ENCODE assay signal across 10 cellular contexts in genomic region chr1:51313961-51314777, GRCh38. TPM values are rescaled to one million over a fixed set of nuclear protein-coding genes. Genes with fewer than 3 reads are reported as not detected.
DNase-seq lines count a peak whose midpoint lies in the region; ATAC-seq, FAIRE-seq and TF ChIP-seq lines count a peak whose summit lies in the region.
"Had no signal": no experiment of that assay in that cellular context is flagged by ENCODE, and none has a peak within 500 bp of the region (broad histone marks: within the 10 kb centered on the region; RNA-seq: fewer than 3 reads in every experiment).

No MANE protein-coding gene starts in this region.

- FAIRE-seq in GM12891 (lab: Jason Lieb, UNC) (peak; percentile 66), RCC 7860 (lab: Jason Lieb, UNC) (peak; percentile 94)

- H3K9me3 ChIP-seq in spleen, result no peaks in the 10 kb centered on the region
- H3K9me3 ChIP-seq in tibial nerve, result no peaks in the 10 kb centered on the region

- H3K27ac ChIP-seq in spleen, result no peak overlapping the region
- no peak overlapping the region for H3K27ac ChIP-seq in tibial nerve
- H3K27ac ChIP-seq: parathyroid adenoma had no signal

- H3K27me3 ChIP-seq in spleen (replicated peaks in 1 of 7), result no peaks in the 10 kb centered on the region
- H3K27me3 ChIP-seq in tibial nerve, result no peaks in the 10 kb centered on the region

- intact Hi-C loops in spleen (cut with DNase I; ENCODE audit: low total_unique reads), result no loop called here

- WGBS in spleen, 5 donors, result 47 to 64% (median 55%) methylated on average over 11 to 12 of the region's 12 CpGs
- 72 to 88% methylated on average over 10 to 12 of the region's 12 CpGs for WGBS in tibial nerve, 2 donors

- no peak for TF ChIP-seq CTCF in fibroblast of pulmonary artery (IDR thresholded peaks at IDR 0.05; ENCODE audit: low read length, missing control alignments)
- no peak for TF ChIP-seq CTCF in spleen (IDR thresholded peaks at IDR 0.05 in 8 of 11, conservative IDR thresholded peaks at IDR 0.05 in 3 of 11)
- no peak for TF ChIP-seq CTCF in tibial nerve (IDR thresholded peaks at IDR 0.05)

- DNase-seq in GM12891 (ENCODE audit: insufficient read length, low spot score) (no peak), RCC 7860 (ENCODE audit: low spot score) (peak; percentile 88), fibroblast of pulmonary artery (ENCODE audit: low read depth) (peak; percentile 86), spleen (peak; percentile 50), midbrain (lab: John Stamatoyannopoulos, UW) (no peak), epidermal melanocyte (ENCODE audit: insufficient read length, low spot score) (no peak), tibial nerve (ENCODE audit: low spot score in 2 of 2) (no peak)
- DNase-seq: activated naive CD4-positive, alpha-beta T cell treated with anti-CD3 and anti-CD28 coated beads, Interleukin-2, amount 10 ng/mL, durations not matched to agents 7 days and 5 days had no signal

- H3K4me3 ChIP-seq in fibroblast of pulmonary artery (replicated peaks; ENCODE audit: low read depth, low read length) (no peak overlapping the region), spleen (no peak overlapping the region), tibial nerve (no peak overlapping the region)

- no peak for ATAC-seq in GM19395 (IDR thresholded peaks at IDR 0.05; ENCODE audit: unreplicated experiment)

- TF ChIP-seq POLR2A in GM12891 (IDR thresholded peaks at IDR 0.05; ENCODE audit: low read depth, low read length) (no peak), spleen (IDR thresholded peaks at IDR 0.05) (no peak), tibial nerve (IDR thresholded peaks at IDR 0.05) (no peak)

- TF ChIP-seq EP300 in tibial nerve (IDR thresholded peaks at IDR 0.05), result no peak

- H3K4me1 ChIP-seq in spleen (peaks cover 0 to 18% (median 3%) of the 10 kb centered on the region in 6 donors), tibial nerve (no peaks in the 10 kb centered on the region)
- H3K4me1 ChIP-seq: parathyroid adenoma had no signal

- no peaks in the 10 kb centered on the region for H3K36me3 ChIP-seq in spleen
- no peaks in the 10 kb centered on the region for H3K36me3 ChIP-seq in tibial nerve

TF ChIP-seq in GM12891, 5 proteins besides CTCF, POLR2A, EP300 and RAD21:
- TF ChIP-seq POU2F2 (IDR thresholded peaks at IDR 0.05; ENCODE audit: low read depth, low read length), result no peak
- no peak for TF ChIP-seq POLR2AphosphoS5 (IDR thresholded peaks at IDR 0.05; ENCODE audit: low read depth, low read length)
- no peak for TF ChIP-seq SPI1 (IDR thresholded peaks at IDR 0.05; ENCODE audit: low read depth, low read length)
- TF ChIP-seq PAX5 (IDR thresholded peaks at IDR 0.05; ENCODE audit: insufficient read depth, low read length, severe bottlenecking), result no peak
- no peak for TF ChIP-seq TAF1 (IDR thresholded peaks at IDR 0.05; ENCODE audit: low read depth, low read length)

RNA-seq across cellular contexts. Expression of gene TTC39A, which starts 16.2 kb away (rescaled TPM):
- 1.6 TPM for polyA plus RNA-seq in GM12891 (2012; ENCODE audit: low read depth, missing spikeins)
- total RNA-seq in spleen (1 to 10 TPM in 2 of 7 donors, under 1 TPM in 4, not detected in 1; 0.24 to 2.4 (median 0.57) TPM), tibial nerve (1 to 10 TPM in 1 of 4 donors, under 1 TPM in 2, not detected in 1; 0.20 to 2.4 (median 0.84) TPM)
- 1 to 10 TPM in 1 of 3 donors, under 1 TPM in 2; 0.43 to 1.2 (median 0.70) TPM for polyA plus RNA-seq in spleen

Comparison
In these comparisons a context has a peak if more than half of its experiments do, and no peak if none do; other contexts are left out.
1. DNase-seq: peak in RCC 7860 (single experiment), fibroblast of pulmonary artery (single experiment) and spleen (single experiment); none in GM12891 (single experiment), midbrain (single experiment), epidermal melanocyte (single experiment) and tibial nerve (0 of 2).